In genomic region chr7:76346778-76347177, GRCh38 we compare ENCODE assay signal across 14 cellular contexts. TPM values are rescaled to one million over a fixed set of nuclear protein-coding genes. Genes with fewer than 3 reads are reported as not detected.
DNase-seq lines count a peak whose midpoint lies in the region; ATAC-seq, FAIRE-seq and TF ChIP-seq lines count a peak whose summit lies in the region.
"Had no signal": no experiment of that assay in that cellular context is flagged by ENCODE, and none has a peak within 500 bp of the region (broad histone marks: within the 10 kb centered on the region; RNA-seq: fewer than 3 reads in every experiment).

No MANE protein-coding gene starts in this region.

- no peak for TF ChIP-seq RAD21 in A549 (conservative IDR thresholded peaks at IDR 0.05 in 1 of 2, IDR thresholded peaks at IDR 0.05 in 1 of 2)

- H3K9ac ChIP-seq in duodenal mucosa (ENCODE audit: low read depth in 1 of 2, low read length in 2 of 2) = peak overlapping the region; percentile 15 to 42
- H3K9ac ChIP-seq: KMS-11 had no signal

- H3K36me3 Mint-ChIP-seq in mesothelial cell of epicardium = peaks cover 59% of the 10 kb centered on the region

- FAIRE-seq in A549 (lab: Jason Lieb, UNC) = no peak

- no peaks in the 10 kb centered on the region for H3K9me3 ChIP-seq in A549
- no peaks in the 10 kb centered on the region for H3K9me3 ChIP-seq in HEK293 (ENCODE audit: control insufficient read depth, insufficient read depth, low read depth, low read length)
- H3K9me3 ChIP-seq in duodenal mucosa (ENCODE audit: control insufficient read depth in 1 of 2, low read length in 2 of 2) = no peaks in the 10 kb centered on the region
- H3K9me3 ChIP-seq: BLaER1 treated with 17β-estradiol and CSF1 and Interleukin-3, amounts not matched to agents 10 nM and 100 nM had no signal

- H3K36me3 ChIP-seq in HEK293 (ENCODE audit: control insufficient read depth in 2 of 2, insufficient read depth in 1 of 2, low read length in 2 of 2) = peaks cover 51 to 69% of the 10 kb centered on the region in 2 experiments
- H3K36me3 ChIP-seq in duodenal mucosa (ENCODE audit: control insufficient read depth in 1 of 2, insufficient read depth in 2 of 2, low read length in 2 of 2) = peaks cover 16 to 56% of the 10 kb centered on the region in 2 donors

- peaks cover 9% of the 10 kb centered on the region for H3K9me3 Mint-ChIP-seq in mesothelial cell of epicardium

- TF ChIP-seq EP300 in A549 (IDR thresholded peaks at IDR 0.05) = no peak

- ATAC-seq in A549 = no peak
- ATAC-seq in GM21737 (IDR thresholded peaks at IDR 0.05; ENCODE audit: unreplicated experiment) = no peak

- CTCF ChIA-PET in A549 (lab: Yijun Ruan, JAX) (no interaction called here), HEK293 (lab: Yijun Ruan, JAX) (no interaction called here)

- peak overlapping the region; percentile 32 for H3K27ac Mint-ChIP-seq in mesothelial cell of epicardium

- WGBS in A549 (ENCODE audit: missing lambda C conversion rate) = 96% methylated on average over 8 of the region's 8 CpGs

- no peak overlapping the region for H3K4me2 ChIP-seq in A549
- H3K4me2 ChIP-seq: KMS-11 had no signal

- no peak overlapping the region for H3K4me3 Mint-ChIP-seq in mesothelial cell of epicardium

- no peak for TF ChIP-seq POLR2A in A549 (IDR thresholded peaks at IDR 0.05; ENCODE audit: low read length)

- POLR2A ChIA-PET in A549 (lab: Yijun Ruan, JAX) (no interaction called here), HEK293 (lab: Yijun Ruan, JAX) (no interaction called here)

- H3K27ac ChIP-seq in A549 (0 out of 6 replicates have a peak overlapping the region, but pooled peaks of 1 of the 2 experiments have one; percentile 10), HEK293 (ENCODE audit: extremely low read depth, low read depth, low read length) (no peak overlapping the region), duodenal mucosa (ENCODE audit: low read depth, low read length) (peak overlapping the region; percentile 71)
- H3K27ac ChIP-seq: KMS-11 had no signal

- H3K4me1 ChIP-seq in A549 = peaks cover 90% of the 10 kb centered on the region
- H3K4me1 ChIP-seq in HEK293 (ENCODE audit: control insufficient read depth, insufficient read depth, low read length) = no peaks in the 10 kb centered on the region
- H3K4me1 ChIP-seq in duodenal mucosa (ENCODE audit: control insufficient read depth in 1 of 2, insufficient read depth in 2 of 2, low read length in 2 of 2) = peaks cover 37 to 38% of the 10 kb centered on the region in 2 donors

- no peak overlapping the region for H3K4me3 ChIP-seq in A549
- no peak overlapping the region for H3K4me3 ChIP-seq in HEK293 (ENCODE audit: low read depth, low read length)
- H3K4me3 ChIP-seq in duodenal mucosa (ENCODE audit: low read depth in 1 of 2, low read length in 2 of 2) = peak overlapping the region in 1 of 2 donors; percentile 21
- H3K4me3 ChIP-seq: BLaER1 treated with 17β-estradiol and CSF1 and Interleukin-3, amounts not matched to agents 10 nM and 100 nM had no signal

- DNase-seq in A549 (ENCODE audit: low read depth in 1 of 2, low spot score in 1 of 2) = no peak
- no peak for DNase-seq in mesothelial cell of epicardium (ENCODE audit: low spot score in 2 of 2, unreplicated experiment in 2 of 2)
- no peak for DNase-seq in NCI-H1694 treated with DMSO at 0.1 percent for 48 hours (lab: John Stamatoyannopoulos, UW)
- DNase-seq in SW480 (ENCODE audit: low spot score) = no peak
- DNase-seq in NCI-H446 treated with DMSO at 0.1 percent for 48 hours (lab: John Stamatoyannopoulos, UW) = no peak
- DNase-seq: activated CD4-positive, alpha-beta T cell treated with anti-CD3 and anti-CD28 coated beads, Interleukin-2, amount 50 U/mL, for 4 hours; midbrain; SIG-M5; stimulated activated CD4-positive, alpha-beta T cell treated with anti-CD3 and anti-CD28 coated beads, Interleukin-1b, Interleukin-23, amount 100 ng/mL, for 48 hours had no signal

- TF ChIP-seq CTCF in A549 (IDR thresholded peaks at IDR 0.05) = no peak
- TF ChIP-seq CTCF in HEK293 (tag by site-specific recombination; IDR thresholded peaks at IDR 0.05) = no peak
- TF ChIP-seq CTCF in mesothelial cell of epicardium (IDR thresholded peaks at IDR 0.05; ENCODE audit: unreplicated experiment) = no peak

- H3K27me3 ChIP-seq in duodenal mucosa (ENCODE audit: control insufficient read depth in 1 of 2, insufficient read depth in 2 of 2, low read length in 2 of 2) = no peaks in the 10 kb centered on the region
- H3K27me3 ChIP-seq: BLaER1 treated with 17β-estradiol and CSF1 and Interleukin-3, amounts not matched to agents 10 nM and 100 nM had no signal

- H3K4me1 Mint-ChIP-seq in mesothelial cell of epicardium = peaks cover 5% of the 10 kb centered on the region

- H3K27me3 Mint-ChIP-seq in mesothelial cell of epicardium (ENCODE audit: low read depth) = no peaks in the 10 kb centered on the region

TF ChIP-seq in A549, 52 proteins besides CTCF, POLR2A, EP300 and RAD21:
- TF ChIP-seq KDM5A (IDR thresholded peaks at IDR 0.05) = no peak
- TF ChIP-seq ELK1 (IDR thresholded peaks at IDR 0.05; ENCODE audit: low read depth, low read length) = no peak
- TF ChIP-seq HMGXB4 (CRISPR knock-in tag; IDR thresholded peaks at IDR 0.05; ENCODE audit: borderline replicate concordance) = no peak
- no peak for TF ChIP-seq MYC (IDR thresholded peaks at IDR 0.05; ENCODE audit: borderline replicate concordance, low read length)
- 0 out of 2 replicates have a peak, but pooled peaks have one; percentile 9 for TF ChIP-seq POLR2AphosphoS2 (conservative IDR thresholded peaks at IDR 0.05; ENCODE audit: low read length)

TF ChIP-seq in HEK293, 187 proteins besides CTCF, POLR2A, EP300 and RAD21:
- TF ChIP-seq BCL11A (tag by site-specific recombination; IDR thresholded peaks at IDR 0.05; ENCODE audit: low read depth) (no peak), ZNF341 (tag by site-specific recombination; IDR thresholded peaks at IDR 0.05; ENCODE audit: low read depth) (peak; percentile 45)

RNA-seq across cellular contexts. Expression of gene YWHAG, which starts 12.0 kb away (rescaled TPM):
- polyA plus RNA-seq in A549 (2011; rRNA removed) (140 and 141 TPM in 2 replicates), A549 (2017; fragmentation: RNase III; extraction: RNeasy Plus Mini Kit Qiagen cat#74134 plus additional on column Dnase treatment) (295 to 306 TPM (median 302 TPM) in 3 replicates)
- polyA plus RNA-seq in A549 (2012; cell fraction: cytosol; rRNA removed) = 45.1 and 50.9 TPM in 2 replicates
- 40.3 and 49.7 TPM in 2 replicates for polyA plus RNA-seq in A549 (2012; cell fraction: nucleus; rRNA removed)
- polyA minus RNA-seq in A549 (2011; rRNA and poly(A)+ RNA removed) = 131 and 145 TPM in 2 replicates
- total RNA-seq in mesothelial cell of epicardium = 144 to 145 TPM (median 145 TPM) in 3 replicates

RNA-seq across cellular contexts. Expression of gene HSPB1, which starts 44.3 kb away (rescaled TPM):
- 185 and 209 TPM in 2 replicates for polyA plus RNA-seq in A549 (2011; rRNA removed)
- 1,409 and 1,648 TPM in 2 replicates for polyA plus RNA-seq in A549 (2012; cell fraction: cytosol; rRNA removed)
- polyA plus RNA-seq in A549 (2012; cell fraction: nucleus; rRNA removed) = 1,259 and 1,748 TPM in 2 replicates
- polyA plus RNA-seq in A549 (2017; fragmentation: RNase III; extraction: RNeasy Plus Mini Kit Qiagen cat#74134 plus additional on column Dnase treatment) = 547 to 666 TPM (median 620 TPM) in 3 replicates
- polyA minus RNA-seq in A549 (2011; rRNA and poly(A)+ RNA removed) = 41.9 and 74.6 TPM in 2 replicates
- total RNA-seq in mesothelial cell of epicardium = 235 to 241 TPM (median 239 TPM) in 3 replicates
